Comparison of ENCODE assay signal across 24 cellular contexts in the genomic region with DNA sequence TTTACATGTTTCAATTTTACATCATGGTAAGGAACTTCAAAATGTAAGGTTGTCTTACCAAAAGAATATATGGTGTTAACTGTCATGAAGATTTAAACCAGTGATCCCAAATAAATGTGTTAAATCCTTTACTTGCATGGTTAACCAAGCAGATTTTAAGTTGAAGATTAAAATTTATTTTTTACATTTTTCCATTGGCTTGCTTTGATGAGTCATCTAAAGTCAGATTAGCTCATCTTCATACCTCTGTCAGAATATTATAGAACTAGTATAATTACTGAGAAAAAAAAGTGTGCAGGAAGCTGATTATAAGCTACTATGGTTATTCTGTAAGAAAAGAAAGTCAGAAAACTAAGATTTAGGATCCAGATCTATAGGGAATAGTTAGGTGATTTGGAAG.
DNase-seq lines count a peak whose midpoint lies in the region; ATAC-seq and TF ChIP-seq lines count a peak whose summit lies in the region.
"Had no signal": no experiment of that assay in that cellular context is flagged by ENCODE, and none has a peak within 500 bp of the region (broad histone marks: within the 10 kb centered on the region; RNA-seq: fewer than 3 reads in every experiment).

No MANE protein-coding gene starts in this region.

- in situ Hi-C loops in transverse colon (cut with MboI; ENCODE audit: low pct_ligation_motif_present in 1 of 4, low pct_unique_long_range_greater_than_20kb in 1 of 4, low sequenced_read_pairs in 3 of 4): no loop called here

- H3K27ac Mint-ChIP-seq in activated CD4-positive, alpha-beta memory T cell treated with anti-CD3 and anti-CD28 coated beads, Interleukin-2, amount 10 ng/mL, durations not matched to agents 7 days and 5 days: peak overlapping the region; percentile 80
- H3K27ac Mint-ChIP-seq in activated CD4-positive, alpha-beta memory T cell treated with anti-CD3 and anti-CD28 coated beads for 36 hours: no peak overlapping the region
- peak overlapping the region; percentile 65 for H3K27ac Mint-ChIP-seq in activated CD8-positive, alpha-beta T cell treated with anti-CD3 and anti-CD28 coated beads, Interleukin-2, amount 10 ng/mL, durations not matched to agents 7 days and 5 days
- peak overlapping the region in 4 of 6 donors; percentile 27 to 84 (median 62) for H3K27ac Mint-ChIP-seq in naive B cell
- no peak overlapping the region for H3K27ac Mint-ChIP-seq in mesothelial cell of epicardium
- H3K27ac Mint-ChIP-seq: natural killer cell had no signal

- no peak for DNase-seq in activated CD4-positive, alpha-beta memory T cell treated with anti-CD3 and anti-CD28 coated beads, Interleukin-2, amount 10 ng/mL, durations not matched to agents 7 days and 5 days
- DNase-seq in activated CD4-positive, alpha-beta memory T cell treated with anti-CD3 and anti-CD28 coated beads for 36 hours: no peak
- peak; percentile 18 for DNase-seq in ELR (ENCODE audit: low read depth)
- DNase-seq in activated CD8-positive, alpha-beta T cell treated with anti-CD3 and anti-CD28 coated beads, Interleukin-2, amount 10 ng/mL, durations not matched to agents 7 days and 5 days: no peak
- no peak for DNase-seq in naive B cell
- no peak for DNase-seq in transverse colon
- no peak for DNase-seq in mesothelial cell of epicardium (ENCODE audit: low spot score in 2 of 2, unreplicated experiment in 2 of 2)
- DNase-seq: activated effector memory CD4-positive, alpha-beta T cell treated with anti-CD3 and anti-CD28 coated beads, Interleukin-2, amount 50 U/mL, for 16 hours; DMS53; effector memory CD4-positive, alpha-beta T cell; MG63; natural killer cell; NCI-H1436; NCI-H2171 treated with DMSO at 0.1 percent for 48 hours; NCI-H526 treated with DMSO at 0.1 percent for 48 hours; pancreas; right cardiac atrium; stimulated activated CD8-positive, alpha-beta memory T cell treated with anti-CD3 and anti-CD28 coated beads, Interleukin-4, amount 100 ng/mL, for 48 hours had no signal

- intact Hi-C loops in activated CD4-positive, alpha-beta memory T cell treated with anti-CD3 and anti-CD28 coated beads for 36 hours (cut with micrococcal nuclease): loop anchor here (1.0 to 5.0 kb wide), 3 partner anchors 163 to 224 kb away; partner anchors contain the start of gene SLC30A7
- intact Hi-C loops in transverse colon (cut with DNase I; ENCODE audit: low total_unique reads): no loop called here

- H3K27me3 Mint-ChIP-seq in activated CD4-positive, alpha-beta memory T cell treated with anti-CD3 and anti-CD28 coated beads, Interleukin-2, amount 10 ng/mL, durations not matched to agents 7 days and 5 days: peaks cover 4% of the 10 kb centered on the region
- H3K27me3 Mint-ChIP-seq in activated CD4-positive, alpha-beta memory T cell treated with anti-CD3 and anti-CD28 coated beads for 36 hours: no peaks in the 10 kb centered on the region
- no peaks in the 10 kb centered on the region for H3K27me3 Mint-ChIP-seq in activated CD8-positive, alpha-beta T cell treated with anti-CD3 and anti-CD28 coated beads, Interleukin-2, amount 10 ng/mL, durations not matched to agents 7 days and 5 days (ENCODE audit: low read depth)
- no peaks in the 10 kb centered on the region for H3K27me3 Mint-ChIP-seq in naive B cell
- H3K27me3 Mint-ChIP-seq in mesothelial cell of epicardium (ENCODE audit: low read depth): no peaks in the 10 kb centered on the region

- H3K27me3 ChIP-seq in transverse colon: no peaks in the 10 kb centered on the region
- H3K27me3 ChIP-seq: ascending aorta, esophagus muscularis mucosa, gastroesophageal sphincter, MG63, pancreas had no signal

- TF ChIP-seq POLR2A in transverse colon (IDR thresholded peaks at IDR 0.05): no peak

- H3K4me1 ChIP-seq in transverse colon: no peaks in the 10 kb centered on the region
- H3K4me1 ChIP-seq: ascending aorta, esophagus muscularis mucosa, gastroesophageal sphincter, pancreas had no signal

- no peaks in the 10 kb centered on the region for H3K36me3 ChIP-seq in transverse colon
- H3K36me3 ChIP-seq: ascending aorta, esophagus muscularis mucosa, gastroesophageal sphincter, MG63, pancreas had no signal

- no peak for TF ChIP-seq EP300 in transverse colon (IDR thresholded peaks at IDR 0.05; ENCODE audit: low read depth)

- H3K36me3 Mint-ChIP-seq in activated CD4-positive, alpha-beta memory T cell treated with anti-CD3 and anti-CD28 coated beads, Interleukin-2, amount 10 ng/mL, durations not matched to agents 7 days and 5 days (ENCODE audit: low read depth): peaks cover 33% of the 10 kb centered on the region
- peaks cover 3% of the 10 kb centered on the region for H3K36me3 Mint-ChIP-seq in activated CD4-positive, alpha-beta memory T cell treated with anti-CD3 and anti-CD28 coated beads for 36 hours
- H3K36me3 Mint-ChIP-seq in activated CD8-positive, alpha-beta T cell treated with anti-CD3 and anti-CD28 coated beads, Interleukin-2, amount 10 ng/mL, durations not matched to agents 7 days and 5 days (ENCODE audit: low read depth): peaks cover 34% of the 10 kb centered on the region
- H3K36me3 Mint-ChIP-seq in naive B cell: no peaks in the 10 kb centered on the region
- H3K36me3 Mint-ChIP-seq in mesothelial cell of epicardium: peaks cover 3% of the 10 kb centered on the region
- H3K36me3 Mint-ChIP-seq: natural killer cell had no signal

- no peaks in the 10 kb centered on the region for H3K9me3 ChIP-seq in transverse colon
- H3K9me3 ChIP-seq: ascending aorta, esophagus muscularis mucosa, gastroesophageal sphincter, MG63, pancreas had no signal

- CTCF ChIA-PET in activated CD4-positive, alpha-beta memory T cell treated with anti-CD3 and anti-CD28 coated beads, Interleukin-2, amount 10 ng/mL, durations not matched to agents 7 days and 5 days (lab: Charles Lee): interaction anchor here (0.7 to 2.2 kb wide), 5 partner anchors 40 to 189 kb away, joined by 3 to 7 read pairs (median 4); no protein-coding TSS in a partner anchor
- CTCF ChIA-PET in activated CD4-positive, alpha-beta memory T cell treated with anti-CD3 and anti-CD28 coated beads for 36 hours (lab: Charles Lee): interaction anchor here (0.7 to 3.8 kb wide), 5 partner anchors 16 to 204 kb away, joined by 3 to 13 read pairs (median 4); no protein-coding TSS in a partner anchor
- CTCF ChIA-PET in activated CD8-positive, alpha-beta T cell treated with anti-CD3 and anti-CD28 coated beads, Interleukin-2, amount 10 ng/mL, durations not matched to agents 7 days and 5 days (lab: Charles Lee): interaction anchor here (0.9 to 3.7 kb wide), 5 partner anchors 11 to 167 kb away, joined by 3 to 17 read pairs (median 8); no protein-coding TSS in a partner anchor

- H3K9me3 Mint-ChIP-seq in activated CD4-positive, alpha-beta memory T cell treated with anti-CD3 and anti-CD28 coated beads, Interleukin-2, amount 10 ng/mL, durations not matched to agents 7 days and 5 days: peaks cover 13% of the 10 kb centered on the region
- peaks cover 2% of the 10 kb centered on the region for H3K9me3 Mint-ChIP-seq in activated CD4-positive, alpha-beta memory T cell treated with anti-CD3 and anti-CD28 coated beads for 36 hours
- H3K9me3 Mint-ChIP-seq in activated CD8-positive, alpha-beta T cell treated with anti-CD3 and anti-CD28 coated beads, Interleukin-2, amount 10 ng/mL, durations not matched to agents 7 days and 5 days (ENCODE audit: insufficient read depth): peaks cover 6% of the 10 kb centered on the region
- H3K9me3 Mint-ChIP-seq in naive B cell (peaks cover 0 to 2% (median 0%) of the 10 kb centered on the region in 7 donors), mesothelial cell of epicardium (peaks cover 4% of the 10 kb centered on the region)
- H3K9me3 Mint-ChIP-seq: natural killer cell had no signal

- peaks cover 59% of the 10 kb centered on the region for H3K4me1 Mint-ChIP-seq in activated CD4-positive, alpha-beta memory T cell treated with anti-CD3 and anti-CD28 coated beads, Interleukin-2, amount 10 ng/mL, durations not matched to agents 7 days and 5 days
- peaks cover 47% of the 10 kb centered on the region for H3K4me1 Mint-ChIP-seq in activated CD4-positive, alpha-beta memory T cell treated with anti-CD3 and anti-CD28 coated beads for 36 hours (ENCODE audit: low read depth)
- H3K4me1 Mint-ChIP-seq in activated CD8-positive, alpha-beta T cell treated with anti-CD3 and anti-CD28 coated beads, Interleukin-2, amount 10 ng/mL, durations not matched to agents 7 days and 5 days (ENCODE audit: low read depth): peaks cover 69% of the 10 kb centered on the region
- H3K4me1 Mint-ChIP-seq in naive B cell (peaks cover 19 to 39% (median 37%) of the 10 kb centered on the region in 3 donors), mesothelial cell of epicardium (peaks cover 28% of the 10 kb centered on the region)

- POLR2A ChIA-PET in activated CD4-positive, alpha-beta memory T cell treated with anti-CD3 and anti-CD28 coated beads, Interleukin-2, amount 10 ng/mL, durations not matched to agents 7 days and 5 days (lab: Charles Lee): interaction anchor here (0.8 to 3.9 kb wide), 11 partner anchors 8 to 180 kb away, joined by 3 to 54 read pairs (median 7); partner anchors contain the start of gene S1PR1
- POLR2A ChIA-PET in activated CD4-positive, alpha-beta memory T cell treated with anti-CD3 and anti-CD28 coated beads for 36 hours (lab: Charles Lee): no interaction called here
- POLR2A ChIA-PET in activated CD8-positive, alpha-beta T cell treated with anti-CD3 and anti-CD28 coated beads, Interleukin-2, amount 10 ng/mL, durations not matched to agents 7 days and 5 days (lab: Charles Lee): interaction anchor here (1.5 to 2.3 kb wide), 2 partner anchors 9 to 117 kb away, joined by 4 to 9 read pairs; no protein-coding TSS in a partner anchor

- TF ChIP-seq CTCF in transverse colon (IDR thresholded peaks at IDR 0.05) (no peak), mesothelial cell of epicardium (IDR thresholded peaks at IDR 0.05; ENCODE audit: unreplicated experiment) (no peak)

- peak; percentile 17 for ATAC-seq in activated CD8-positive, alpha-beta T cell treated with anti-CD3 and anti-CD28 coated beads, Interleukin-2, amount 10 ng/mL, durations not matched to agents 7 days and 5 days
- ATAC-seq in naive B cell (ENCODE audit: low read depth in 2 of 2): no peak
- no peak for ATAC-seq in GM19328 (IDR thresholded peaks at IDR 0.05; ENCODE audit: unreplicated experiment)
- ATAC-seq: gastroesophageal sphincter, natural killer cell, pancreas, right cardiac atrium had no signal

- H3K4me3 Mint-ChIP-seq in activated CD4-positive, alpha-beta memory T cell treated with anti-CD3 and anti-CD28 coated beads, Interleukin-2, amount 10 ng/mL, durations not matched to agents 7 days and 5 days: no peak overlapping the region
- H3K4me3 Mint-ChIP-seq in activated CD4-positive, alpha-beta memory T cell treated with anti-CD3 and anti-CD28 coated beads for 36 hours: no peak overlapping the region
- H3K4me3 Mint-ChIP-seq in activated CD8-positive, alpha-beta T cell treated with anti-CD3 and anti-CD28 coated beads, Interleukin-2, amount 10 ng/mL, durations not matched to agents 7 days and 5 days: no peak overlapping the region
- H3K4me3 Mint-ChIP-seq in naive B cell: no peak overlapping the region
- no peak overlapping the region for H3K4me3 Mint-ChIP-seq in mesothelial cell of epicardium
- H3K4me3 Mint-ChIP-seq: IgD-negative memory B cell, natural killer cell had no signal

- H3K27ac ChIP-seq in transverse colon: no peak overlapping the region
- H3K27ac ChIP-seq: ascending aorta, C4-2B, esophagus muscularis mucosa, gastroesophageal sphincter, pancreas had no signal

- no peak overlapping the region for H3K4me3 ChIP-seq in transverse colon
- H3K4me3 ChIP-seq: ascending aorta, esophagus muscularis mucosa, gastroesophageal sphincter, MG63, pancreas had no signal

Comparison
In these comparisons a context has a peak if more than half of its experiments do, and no peak if none do; other contexts are left out.
1. H3K27ac Mint-ChIP-seq: peak in activated CD4-positive, alpha-beta memory T cell treated with anti-CD3 and anti-CD28 coated beads, Interleukin-2, amount 10 ng/mL, durations not matched to agents 7 days and 5 days (single experiment), activated CD8-positive, alpha-beta T cell treated with anti-CD3 and anti-CD28 coated beads, Interleukin-2, amount 10 ng/mL, durations not matched to agents 7 days and 5 days (single experiment) and naive B cell (4 of 6); none in activated CD4-positive, alpha-beta memory T cell treated with anti-CD3 and anti-CD28 coated beads for 36 hours (single experiment) and mesothelial cell of epicardium (single experiment).